9 cellular contexts compared by ENCODE assay signal in genomic region chr9:100066539-100066938, GRCh38. TPM values are rescaled to one million over a fixed set of nuclear protein-coding genes. Genes with fewer than 3 reads are reported as not detected.
DNase-seq lines count a peak whose midpoint lies in the region; ATAC-seq and TF ChIP-seq lines count a peak whose summit lies in the region.
"Had no signal": no experiment of that assay in that cellular context is flagged by ENCODE, and none has a peak within 500 bp of the region (broad histone marks: within the 10 kb centered on the region; RNA-seq: fewer than 3 reads in every experiment).

No MANE protein-coding gene starts in this region.

- in situ Hi-C loops in G401 (cut with HindIII; ENCODE audit: low sequenced_read_pairs) = no loop called here

- no peak overlapping the region for H3K4me3 Mint-ChIP-seq in dendritic cell treated with granulocyte-macrophage colony-stimulating factor and Interleukin-4, amounts not matched to agents 40 ng/mL and 50 ng/mL, for 4 days
- H3K4me3 Mint-ChIP-seq: T-helper 1 cell treated with Interleukin-12 subunit alpha and Interleukin-12 subunit beta and Interleukin-4 antibody, amounts not matched to agents 30 μg/mL and 1 μg/mL, for 36 hours had no signal

- H3K27ac ChIP-seq in right atrium auricular region (no peak overlapping the region), aorta (ENCODE audit: low read depth in 1 of 2, low read length in 2 of 2) (no peak overlapping the region), vagina (no peak overlapping the region)

- DNase-seq in Right ventricle myocardium superior = no peak
- DNase-seq in right atrium auricular region (ENCODE audit: low spot score) = no peak
- no peak for DNase-seq in aorta
- no peak for DNase-seq in G401 (ENCODE audit: low spot score)
- DNase-seq in vagina (ENCODE audit: extremely low spot score in 2 of 2) = no peak
- DNase-seq in NCI-H524 treated with DMSO at 0.1 percent for 48 hours (lab: John Stamatoyannopoulos, UW) = no peak

- H3K9me3 ChIP-seq in right atrium auricular region (no peaks in the 10 kb centered on the region), aorta (ENCODE audit: control insufficient read depth, low read length) (no peaks in the 10 kb centered on the region), vagina (no peaks in the 10 kb centered on the region)

- TF ChIP-seq CTCF in right atrium auricular region (IDR thresholded peaks at IDR 0.05) (no peak), vagina (IDR thresholded peaks at IDR 0.05) (no peak)

- intact Hi-C loops in Right ventricle myocardium superior (cut with DNase I) = no loop called here
- intact Hi-C loops in dendritic cell treated with granulocyte-macrophage colony-stimulating factor and Interleukin-4, amounts not matched to agents 40 ng/mL and 50 ng/mL, for 4 days (cut with micrococcal nuclease) = no loop called here
- intact Hi-C loops in aorta (cut with DNase I) = loop anchor here in 1 of 2 donors (10.0 kb wide), 1 partner anchor 58 kb away; no protein-coding TSS in a partner anchor
- intact Hi-C loops in vagina (cut with DNase I) = no loop called here

- no peaks in the 10 kb centered on the region for H3K27me3 Mint-ChIP-seq in dendritic cell treated with granulocyte-macrophage colony-stimulating factor and Interleukin-4, amounts not matched to agents 40 ng/mL and 50 ng/mL, for 4 days

- TF ChIP-seq POLR2A in vagina (IDR thresholded peaks at IDR 0.05) = no peak

- peaks cover 13% of the 10 kb centered on the region for H3K36me3 Mint-ChIP-seq in dendritic cell treated with granulocyte-macrophage colony-stimulating factor and Interleukin-4, amounts not matched to agents 40 ng/mL and 50 ng/mL, for 4 days (ENCODE audit: low read depth)

- H3K27ac Mint-ChIP-seq in dendritic cell treated with granulocyte-macrophage colony-stimulating factor and Interleukin-4, amounts not matched to agents 40 ng/mL and 50 ng/mL, for 4 days = peak overlapping the region; percentile 57
- H3K27ac Mint-ChIP-seq: T-helper 1 cell treated with Interleukin-12 subunit alpha and Interleukin-12 subunit beta and Interleukin-4 antibody, amounts not matched to agents 30 μg/mL and 1 μg/mL, for 36 hours had no signal

- no peaks in the 10 kb centered on the region for H3K9me3 Mint-ChIP-seq in dendritic cell treated with granulocyte-macrophage colony-stimulating factor and Interleukin-4, amounts not matched to agents 40 ng/mL and 50 ng/mL, for 4 days
- H3K9me3 Mint-ChIP-seq: T-helper 1 cell treated with Interleukin-12 subunit alpha and Interleukin-12 subunit beta and Interleukin-4 antibody, amounts not matched to agents 30 μg/mL and 1 μg/mL, for 36 hours had no signal

- 8 to 15% methylated on average over 2 of the region's 2 CpGs for WGBS in aorta, 2 donors

- H3K4me1 Mint-ChIP-seq in dendritic cell treated with granulocyte-macrophage colony-stimulating factor and Interleukin-4, amounts not matched to agents 40 ng/mL and 50 ng/mL, for 4 days (ENCODE audit: low read depth) = peaks cover 15% of the 10 kb centered on the region

- H3K36me3 ChIP-seq in right atrium auricular region = no peaks in the 10 kb centered on the region
- H3K36me3 ChIP-seq in aorta (ENCODE audit: control insufficient read depth in 1 of 2, insufficient read depth in 2 of 2, low read length in 1 of 2) = no peaks in the 10 kb centered on the region
- no peaks in the 10 kb centered on the region for H3K36me3 ChIP-seq in vagina

- H3K4me3 ChIP-seq in right atrium auricular region (no peak overlapping the region), aorta (ENCODE audit: low read length in 2 of 2) (no peak overlapping the region), vagina (no peak overlapping the region)

- no peaks in the 10 kb centered on the region for H3K27me3 ChIP-seq in right atrium auricular region
- H3K27me3 ChIP-seq in aorta (ENCODE audit: control insufficient read depth in 1 of 2, insufficient read depth in 2 of 2, low read length in 1 of 2) = no peaks in the 10 kb centered on the region
- no peaks in the 10 kb centered on the region for H3K27me3 ChIP-seq in vagina

- ATAC-seq in Right ventricle myocardium superior (ENCODE audit: poor library complexity) = peak; percentile 74
- peak; percentile 82 for ATAC-seq in HG03457 (IDR thresholded peaks at IDR 0.05; ENCODE audit: unreplicated experiment)
- ATAC-seq in aorta (ENCODE audit: low FRiP score) = peak; percentile 63

- H3K4me1 ChIP-seq in right atrium auricular region (peaks cover 0 to 25% of the 10 kb centered on the region in 2 donors), aorta (ENCODE audit: control insufficient read depth in 1 of 2, insufficient read depth in 2 of 2, low read length in 2 of 2) (no peaks in the 10 kb centered on the region), vagina (peaks cover 15% of the 10 kb centered on the region)

RNA-seq across cellular contexts. Expression of gene ERP44, which starts 32.3 kb away (rescaled TPM):
- total RNA-seq in Right ventricle myocardium superior (13.5 TPM), right atrium auricular region (10 to 100 TPM; 11.0 to 12.9 TPM), aorta (10 to 100 TPM; 18.3 to 19.1 TPM), vagina (13.5 TPM)
- 10 to 100 TPM; 10.5 to 15.3 TPM for polyA plus RNA-seq in aorta
- total RNA-seq in G401 (2014; rRNA removed; shearing (Covaris generic)) = 9.4 and 10.9 TPM in 2 replicates

RNA-seq across cellular contexts. Expression of gene INVS, which starts 32.5 kb away (rescaled TPM):
- total RNA-seq in Right ventricle myocardium superior (5.6 TPM), right atrium auricular region (10 to 100 TPM in 1 of 2 donors, 1 to 10 TPM in 1; 7.8 to 10.1 TPM), aorta (10 to 100 TPM; 19.6 to 33.3 TPM), vagina (21.9 TPM)
- 1 to 10 TPM; 4.1 to 6.7 TPM for polyA plus RNA-seq in aorta
- total RNA-seq in G401 (2014; rRNA removed; shearing (Covaris generic)) = 18.6 and 27.0 TPM in 2 replicates
